In genomic region chr7:76673346-76673745, GRCh38 we compare ENCODE assay signal across 8 cellular contexts. TPM values are rescaled to one million over a fixed set of nuclear protein-coding genes. Genes with fewer than 3 reads are reported as not detected.
DNase-seq lines count a peak whose midpoint lies in the region; ATAC-seq and TF ChIP-seq lines count a peak whose summit lies in the region.
"Not testable (repeated sequence)": the region's sequence is repeated elsewhere in the genome, so short reads cannot be mapped to it uniquely, and the experiment has no call there.

No MANE protein-coding gene starts in this region.

- H3T11ph ChIP-seq in H9 (ENCODE audit: low read length) = not testable (repeated sequence)

- not testable (repeated sequence) for H4K20me1 ChIP-seq in H9 (ENCODE audit: control insufficient read depth, insufficient read depth, insufficient read length)

- not testable (repeated sequence) for H3K9ac ChIP-seq in H9 (ENCODE audit: extremely low read depth, insufficient read length, low read length)
- peak overlapping the region; percentile 74; the same call in 1 of the 2 replicates for H3K9ac ChIP-seq in iPS-20b (ENCODE audit: low read depth, low read length)

- H3K4ac ChIP-seq in H9 (ENCODE audit: low read depth, low read length) = not testable (repeated sequence)

- H3K14ac ChIP-seq in H9 (ENCODE audit: insufficient read depth, low read length) = not testable (repeated sequence)

- H4K91ac ChIP-seq in H9 (ENCODE audit: insufficient read length, low read depth, low read length) = not testable (repeated sequence)

- 0 out of 5 replicates have a peak overlapping the region, but pooled peaks of 1 of the 2 experiments have one; percentile 15 for H3K4me3 Mint-ChIP-seq in H9
- not testable (repeated sequence) for H3K4me3 Mint-ChIP-seq in WTC11

- not testable (repeated sequence) for TF ChIP-seq CTCF in H9 (conservative IDR thresholded peaks at IDR 0.05); WTC11 (IDR thresholded peaks at IDR 0.05)

- H4K5ac ChIP-seq in H9 (ENCODE audit: insufficient read length, low read depth, low read length) = not testable (repeated sequence)

- not testable (repeated sequence) for H3K79me2 ChIP-seq in H9 (ENCODE audit: insufficient read depth, low read length)

- not testable (repeated sequence) for H3K18ac ChIP-seq in H9 (ENCODE audit: insufficient read length, low read depth, low read length)

- peak overlapping the region; percentile 94 to 96 (median 96) for H3K27ac Mint-ChIP-seq in H9
- peak overlapping the region; percentile 92 for H3K27ac Mint-ChIP-seq in WTC11

- not testable (repeated sequence) for H3K4me2 ChIP-seq in H9 (ENCODE audit: insufficient read depth, insufficient read length, low read length)

- not testable (repeated sequence) for H3K23me2 ChIP-seq in H9 (ENCODE audit: insufficient read length, low read depth, low read length, poor library complexity, severe bottlenecking)

- not testable (repeated sequence) for H2BK15ac ChIP-seq in H9 (ENCODE audit: low read depth, low read length)

- POLR2A ChIA-PET in WTC11 (lab: Charles Lee) = not testable (repeated sequence)

- CTCF ChIA-PET in WTC11 (lab: Charles Lee) = not testable (repeated sequence)

- not testable (repeated sequence) for H2AFZ ChIP-seq in H9 (ENCODE audit: low read length)

- H3K27me3 ChIP-seq in H9 (ENCODE audit: insufficient read depth, low read length); iPS-20b (ENCODE audit: insufficient read depth, low read length): not testable (repeated sequence)

- no CpG with 5 or more reads among the region's 5 CpGs for WGBS in H9 (ENCODE audit: extremely low coverage, insufficient read length, low lambda C conversion rate)

- H3K4me1 Mint-ChIP-seq in H9 (peaks cover 28 to 31% of the 10 kb centered on the region in 2 experiments), WTC11 (peaks cover 46% of the 10 kb centered on the region)

- H2AK5ac ChIP-seq in H9 (ENCODE audit: insufficient read length, low read length) = not testable (repeated sequence)

- H2BK20ac ChIP-seq in H9 (ENCODE audit: low read depth, low read length, poor library complexity, severe bottlenecking) = not testable (repeated sequence)

- H3K27me3 Mint-ChIP-seq in H9 (ENCODE audit: low read depth); WTC11 (ENCODE audit: low read depth): not testable (repeated sequence)

- ATAC-seq in WTC11 = peak; percentile 84

- not testable (repeated sequence) for H3K9me3 ChIP-seq in H9 (ENCODE audit: control insufficient read depth, low read depth, low read length); iPS-20b (ENCODE audit: insufficient read depth, low read depth, low read length)

- not testable (repeated sequence) for H4K8ac ChIP-seq in H9 (replicated peaks; ENCODE audit: insufficient read length, low read depth, low read length)

- DNase-seq in DMS53 (lab: John Stamatoyannopoulos, UW) = peak; percentile 26
- DNase-seq in H9 = peak; percentile 76
- peak; percentile 21 for DNase-seq in NCI-H1048 (lab: John Stamatoyannopoulos, UW)
- peak; percentile 53 for DNase-seq in NCI-H345 (lab: John Stamatoyannopoulos, UW)
- DNase-seq in NCI-H526 treated with DMSO at 0.1 percent for 48 hours (lab: John Stamatoyannopoulos, UW) = peak; percentile 88
- DNase-seq in WTC11 (ENCODE audit: low spot score) = peak; percentile 52
- peak; percentile 64 for DNase-seq in iPS DF 19.7 (ENCODE audit: low read depth, low spot score)

- H3K4me3 ChIP-seq in iPS-20b (ENCODE audit: low read length) = not testable (repeated sequence)

- H3K27ac ChIP-seq in H9 (ENCODE audit: insufficient read length, low read depth, low read length) = not testable (repeated sequence)
- peak overlapping the region; percentile 70 for H3K27ac ChIP-seq in iPS-20b (ENCODE audit: low read length)

- not testable (repeated sequence) for H2BK5ac ChIP-seq in H9 (ENCODE audit: insufficient read length, low read length)

- H3K23ac ChIP-seq in H9 (ENCODE audit: insufficient read length, low read depth, low read length) = not testable (repeated sequence)

- H3K36me3 ChIP-seq in iPS-20b (ENCODE audit: insufficient read depth, low read depth, low read length) = not testable (repeated sequence)

- not testable (repeated sequence) for H2BK120ac ChIP-seq in H9 (ENCODE audit: low read depth, low read length, poor library complexity, severe bottlenecking)

- H3K9me3 Mint-ChIP-seq in H9, WTC11: not testable (repeated sequence)

- H3K36me3 Mint-ChIP-seq in H9 (ENCODE audit: insufficient read depth in 1 of 3, low read depth in 3 of 3); WTC11: not testable (repeated sequence)

- not testable (repeated sequence) for H3K4me1 ChIP-seq in H9 (ENCODE audit: insufficient read depth, low read length); iPS-20b (ENCODE audit: insufficient read depth, low read length)

- H3K79me1 ChIP-seq in H9 (ENCODE audit: insufficient read depth, low read depth, low read length, poor library complexity, severe bottlenecking) = not testable (repeated sequence)

- H3K56ac ChIP-seq in H9 (ENCODE audit: insufficient read length, low read depth, low read length) = not testable (repeated sequence)

- not testable (repeated sequence) for H2BK12ac ChIP-seq in H9 (ENCODE audit: insufficient read length, low read depth, low read length)

RNA-seq across cellular contexts. Expression of gene POMZP3, which starts 46.3 kb away (rescaled TPM):
- total RNA-seq in H9 (2021) = 8.5 and 9.8 TPM in 2 replicates
- total RNA-seq in WTC11 (2021) = 13.1 to 15.1 TPM (median 13.2 TPM) in 3 replicates

Comparison
In these comparisons a context has a peak if more than half of its experiments do, and no peak if none do; other contexts are left out.
1. DNase-seq: peak in every context shown above with its lines; median percentile 88 in NCI-H526 treated with DMSO at 0.1 percent for 48 hours; 76 in H9; 64 in iPS DF 19.7; 53 in NCI-H345; 52 in WTC11; 26 in DMS53; 21 in NCI-H1048.